In genomic region chr3:28824316-28824715, GRCh38 we compare ENCODE assay signal across 24 cellular contexts.
"Had no signal": no experiment of that assay in that cellular context is flagged by ENCODE, and none has a peak within 500 bp of the region (broad histone marks: within the 10 kb centered on the region; RNA-seq: fewer than 3 reads in every experiment).

No MANE protein-coding gene starts in this region.

- H3K4me3 ChIP-seq: colonic mucosa, coronary artery, dorsolateral prefrontal cortex, esophagus muscularis mucosa, esophagus squamous epithelium, gastrocnemius medialis, gastroesophageal sphincter, heart left ventricle, heart right ventricle had no signal

- ATAC-seq: effector memory CD8-positive, alpha-beta T cell; esophagus mucosa; foreskin keratinocyte; gastrocnemius medialis; gastroesophageal sphincter; heart left ventricle; heart right ventricle had no signal

- H3K27ac ChIP-seq: colonic mucosa, coronary artery, dorsolateral prefrontal cortex, epithelial cell of prostate, esophagus muscularis mucosa, esophagus squamous epithelium, foreskin keratinocyte, gastrocnemius medialis, gastroesophageal sphincter, heart left ventricle, heart right ventricle had no signal

- H3K4me1 ChIP-seq: colonic mucosa, esophagus muscularis mucosa, esophagus squamous epithelium, foreskin keratinocyte, gastrocnemius medialis, gastroesophageal sphincter, heart left ventricle, heart right ventricle had no signal

- DNase-seq: colonic mucosa; cortex of kidney; dermis blood vessel endothelial cell; dorsolateral prefrontal cortex; effector CD4-positive, alpha-beta T cell; effector CD8-positive, alpha-beta T cell; effector memory CD4-positive, alpha-beta T cell; effector memory CD8-positive, alpha-beta T cell; endodermal cell; erythroblast; esophagus squamous epithelium; foreskin fibroblast; foreskin keratinocyte; foreskin melanocyte; gastrocnemius medialis; glutamatergic neuron; head of caudate nucleus; heart left ventricle; heart right ventricle had no signal

- H3K9me3 ChIP-seq: colonic mucosa, esophagus muscularis mucosa, esophagus squamous epithelium, gastrocnemius medialis, gastroesophageal sphincter, heart left ventricle, heart right ventricle had no signal

- H3K27me3 ChIP-seq: colonic mucosa, esophagus muscularis mucosa, esophagus squamous epithelium, gastrocnemius medialis, gastroesophageal sphincter, heart left ventricle, heart right ventricle had no signal

- H3K36me3 ChIP-seq: colonic mucosa, esophagus muscularis mucosa, esophagus squamous epithelium, gastrocnemius medialis, gastroesophageal sphincter, heart left ventricle, heart right ventricle had no signal
